1 cellular context compared by ENCODE assay signal in genomic region chr16:9008335-9009260, GRCh38.
A peak's percentile ranks its signal among the peaks of the same experiment; 100 is the strongest.
TF ChIP-seq lines count a peak whose summit lies in the region.

No MANE protein-coding gene starts in this region.

TF ChIP-seq in GM12878, 131 proteins besides CTCF, POLR2A, EP300 and RAD21 (continued from another document and continues in another):
- TF ChIP-seq CUX1 (IDR thresholded peaks at IDR 0.05; ENCODE audit: insufficient replicate concordance, low read depth, low read length) (no peak), LARP7 (IDR thresholded peaks at IDR 0.05) (no peak), MYB (IDR thresholded peaks at IDR 0.05; ENCODE audit: borderline replicate concordance, low read depth, low read length) (no peak), RCOR1 (conservative IDR thresholded peaks at IDR 0.05; ENCODE audit: low read depth, low read length) (no peak), FOS (IDR thresholded peaks at IDR 0.05; ENCODE audit: borderline replicate concordance, extremely low read depth, insufficient read length) (no peak), MYC (IDR thresholded peaks at IDR 0.05; ENCODE audit: insufficient read depth, insufficient read length, insufficient replicate concordance, low read length, severe bottlenecking) (no peak), KDM1A (IDR thresholded peaks at IDR 0.05; ENCODE audit: borderline replicate concordance) (no peak), PRDM15 (CRISPR knock-in tag; IDR thresholded peaks at IDR 0.05) (no peak), MTA2 (IDR thresholded peaks at IDR 0.05; ENCODE audit: low read depth) (0 out of 2 replicates have a peak, but pooled peaks have one; percentile 22), ZBED1 (IDR thresholded peaks at IDR 0.05; ENCODE audit: borderline replicate concordance) (no peak), CBFB (IDR thresholded peaks at IDR 0.05; ENCODE audit: low read depth) (0 out of 2 replicates have a peak, but pooled peaks have one; percentile 57), JUND (IDR thresholded peaks at IDR 0.05; ENCODE audit: low read depth, low read length) (no peak), NKRF (conservative IDR thresholded peaks at IDR 0.05) (no peak), DPF2 (IDR thresholded peaks at IDR 0.05) (peak; percentile 84), SPI1 (IDR thresholded peaks at IDR 0.05; ENCODE audit: borderline replicate concordance, insufficient read depth, low read depth, low read length) (peak; percentile 29; the same call in 1 of the 2 replicates), ESRRA (IDR thresholded peaks at IDR 0.05; ENCODE audit: low read length) (no peak), IRF3 (IDR thresholded peaks at IDR 0.05) (no peak), SRF (IDR thresholded peaks at IDR 0.05; ENCODE audit: low read depth in 2 of 2, low read length in 2 of 2) (no peak), RELA (IDR thresholded peaks at IDR 0.05; ENCODE audit: borderline replicate concordance, partially characterized antibody) (peak; percentile 43), SREBF2 (IDR thresholded peaks at IDR 0.05; ENCODE audit: low read length) (no peak), STAT1 (conservative IDR thresholded peaks at IDR 0.05) (no peak), FOXK2 (IDR thresholded peaks at IDR 0.05) (no peak), YY1 (IDR thresholded peaks at IDR 0.05; ENCODE audit: low read depth, low read length) (peak; percentile 70), ZNF24 (IDR thresholded peaks at IDR 0.05) (no peak), TCF7 (IDR thresholded peaks at IDR 0.05; ENCODE audit: borderline replicate concordance) (no peak), SMAD1 (IDR thresholded peaks at IDR 0.05; ENCODE audit: low read depth, partially characterized antibody) (no peak), RB1 (IDR thresholded peaks at IDR 0.05; ENCODE audit: borderline replicate concordance) (peak; percentile 33; the same call in 1 of the 2 replicates), NR2C1 (IDR thresholded peaks at IDR 0.05) (no peak), USF2 (IDR thresholded peaks at IDR 0.05; ENCODE audit: borderline replicate concordance, low read depth, low read length) (no peak), NR2C2 (IDR thresholded peaks at IDR 0.05; ENCODE audit: borderline replicate concordance, control insufficient read depth, insufficient read length, low read depth) (no peak), BHLHE40 (IDR thresholded peaks at IDR 0.05; ENCODE audit: borderline replicate concordance in 1 of 2, low read depth in 2 of 2, low read length in 1 of 2) (peak; percentile 72 to 89), SUPT20H (IDR thresholded peaks at IDR 0.05; ENCODE audit: borderline replicate concordance, control insufficient read depth, low read depth, low read length) (no peak), ZNF622 (IDR thresholded peaks at IDR 0.05) (no peak), CHD1 (IDR thresholded peaks at IDR 0.05; ENCODE audit: low read depth, low read length) (no peak), E2F8 (IDR thresholded peaks at IDR 0.05; ENCODE audit: low read depth, partially characterized antibody) (no peak), POLR2AphosphoS2 (IDR thresholded peaks at IDR 0.05; ENCODE audit: low read depth, low read length) (no peak), SP1 (IDR thresholded peaks at IDR 0.05; ENCODE audit: low read depth, low read length) (no peak), SMC3 (IDR thresholded peaks at IDR 0.05; ENCODE audit: borderline replicate concordance, low read length) (peak; percentile 75), ZNF592 (IDR thresholded peaks at IDR 0.05) (no peak), ZNF217 (IDR thresholded peaks at IDR 0.05) (no peak)
